In genomic region chr7:92134271-92135099, GRCh38 we compare ENCODE assay signal across 8 cellular contexts. TPM values are rescaled to one million over a fixed set of nuclear protein-coding genes. Genes with fewer than 3 reads are reported as not detected.
DNase-seq lines count a peak whose midpoint lies in the region; ATAC-seq and TF ChIP-seq lines count a peak whose summit lies in the region.

TSS of gene CYP51A1 (minus strand) at chr7:92134477. CDS start at chr7:92134364, 113 bp downstream.

- H3K4me3 ChIP-seq in astrocyte of the cerebellum (ENCODE audit: low read depth, low read length) (peak within 1 kb of the TSS; percentile 89), rectal smooth muscle tissue (ENCODE audit: low read length) (peak within 1 kb of the TSS; percentile 97), vagina (peak within 1 kb of the TSS; percentile 88 to 98)

- H3K9ac ChIP-seq in rectal smooth muscle tissue (ENCODE audit: low read length): peak within 1 kb of the TSS; percentile 98

- H3K4me1 ChIP-seq in rectal smooth muscle tissue (ENCODE audit: control insufficient read depth, insufficient read depth, low read length) (no peaks in the 10 kb centered on the region), vagina (peaks cover 27% of the 10 kb centered on the region)

- H3K9me3 ChIP-seq in vagina: no peaks in the 10 kb centered on the region

- peak within 1 kb of the TSS; percentile 98 for H3K27ac ChIP-seq in rectal smooth muscle tissue (ENCODE audit: low read depth, low read length)
- H3K27ac ChIP-seq in vagina: peak within 1 kb of the TSS; percentile 98

- TF ChIP-seq POLR2A in vagina (IDR thresholded peaks at IDR 0.05): peak; percentile 32 to 93

- in situ Hi-C loops in astrocyte of the cerebellum (cut with HindIII; ENCODE audit: low sequenced_read_pairs): no loop called here

- ATAC-seq in GM18517 (IDR thresholded peaks at IDR 0.05; ENCODE audit: unreplicated experiment): peak; percentile 84
- peak; percentile 88 for ATAC-seq in HG03039 (IDR thresholded peaks at IDR 0.05; ENCODE audit: unreplicated experiment)

- intact Hi-C loops in vagina (cut with DNase I): loop anchor here (5.0 kb wide), 1 partner anchor 313 kb away; the partner anchor contains the start of gene GATAD1

- DNase-seq in NCI-H2081 (lab: John Stamatoyannopoulos, UW) (peak; percentile 97 to 98), T-helper 9 cell (peak; percentile 92), astrocyte of the cerebellum (ENCODE audit: low read depth) (peak; percentile 78), hepatic stellate cell (ENCODE audit: low spot score) (peak; percentile 91), vagina (ENCODE audit: extremely low spot score in 2 of 2) (peak in 1 of 2 donors; percentile 96)

- H3K27me3 ChIP-seq in rectal smooth muscle tissue (ENCODE audit: control insufficient read depth, insufficient read depth, low read length) (no peaks in the 10 kb centered on the region), vagina (no peaks in the 10 kb centered on the region)

- no peak for TF ChIP-seq CTCF in astrocyte of the cerebellum (IDR thresholded peaks at IDR 0.05; ENCODE audit: low read depth, low read length, missing control alignments)
- TF ChIP-seq CTCF in vagina (IDR thresholded peaks at IDR 0.05): no peak

- H3K36me3 ChIP-seq in rectal smooth muscle tissue (ENCODE audit: control insufficient read depth, insufficient read depth, low read length) (no peaks in the 10 kb centered on the region), vagina (no peaks in the 10 kb centered on the region)

RNA-seq across cellular contexts. Expression of gene CYP51A1, which starts in this region (rescaled TPM):
- 39.0 TPM for total RNA-seq in vagina
